Comparison of ENCODE assay signal across 8 cellular contexts in the genomic region with DNA sequence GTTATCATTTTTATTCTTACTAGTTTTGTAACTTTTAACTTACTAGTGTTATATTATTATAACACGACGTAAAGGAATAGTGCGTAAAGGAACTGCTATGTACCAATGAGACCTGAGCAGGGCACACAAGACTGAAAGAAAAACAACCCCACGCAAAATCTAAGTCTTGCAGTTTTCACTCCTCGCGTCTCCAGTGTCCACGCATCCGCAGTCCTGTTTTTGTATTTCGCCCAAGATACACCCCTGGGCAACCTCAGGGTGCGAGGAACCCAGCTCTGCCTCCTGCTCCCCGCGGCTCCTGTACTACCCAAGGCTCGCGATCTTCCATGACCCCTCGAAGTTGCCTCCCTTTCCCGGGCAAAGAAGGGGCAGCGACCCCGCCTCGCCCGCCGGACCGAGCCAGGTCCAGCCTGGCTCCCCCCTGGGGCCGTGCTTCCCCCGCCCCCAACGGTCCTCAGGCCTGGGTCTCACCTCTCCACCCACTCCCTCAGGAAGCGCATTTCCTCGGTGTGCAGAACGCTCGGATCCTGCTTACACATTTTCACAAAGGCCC. TPM values are rescaled to one million over a fixed set of nuclear protein-coding genes. Genes with fewer than 3 reads are reported as not detected.
DNase-seq lines count a peak whose midpoint lies in the region; ATAC-seq and TF ChIP-seq lines count a peak whose summit lies in the region.

No MANE protein-coding gene starts in this region.

- peak overlapping the region; percentile 99 to 100 (median 100) for H3K27ac Mint-ChIP-seq in CD8-positive, alpha-beta memory T cell
- peak overlapping the region; percentile 100 for H3K27ac Mint-ChIP-seq in stimulated activated naive CD8-positive, alpha-beta T cell treated with anti-CD3 and anti-CD28 coated beads, Interleukin-15, Interleukin-2, amounts not matched to agents 100 ng/mL and 50 ng/mL, for 24 hours

- peaks cover 55 to 82% (median 64%) of the 10 kb centered on the region in 3 donors for H3K4me1 Mint-ChIP-seq in CD8-positive, alpha-beta memory T cell
- H3K4me1 Mint-ChIP-seq in stimulated activated naive CD8-positive, alpha-beta T cell treated with anti-CD3 and anti-CD28 coated beads, Interleukin-15, Interleukin-2, amounts not matched to agents 100 ng/mL and 50 ng/mL, for 24 hours (ENCODE audit: low read depth) = peaks cover 63% of the 10 kb centered on the region

- intact Hi-C loops in colonic mucosa (cut with DNase I) (no loop called here), left colon (cut with DNase I, micrococcal nuclease) (no loop called here)

- H3K27me3 Mint-ChIP-seq in CD8-positive, alpha-beta memory T cell = no peaks in the 10 kb centered on the region
- H3K27me3 Mint-ChIP-seq in stimulated activated naive CD8-positive, alpha-beta T cell treated with anti-CD3 and anti-CD28 coated beads, Interleukin-15, Interleukin-2, amounts not matched to agents 100 ng/mL and 50 ng/mL, for 24 hours = no peaks in the 10 kb centered on the region

- H3K9me3 Mint-ChIP-seq in CD8-positive, alpha-beta memory T cell = no peaks in the 10 kb centered on the region
- H3K9me3 Mint-ChIP-seq in stimulated activated naive CD8-positive, alpha-beta T cell treated with anti-CD3 and anti-CD28 coated beads, Interleukin-15, Interleukin-2, amounts not matched to agents 100 ng/mL and 50 ng/mL, for 24 hours = no peaks in the 10 kb centered on the region

- peak overlapping the region; percentile 82 for H3K4me3 ChIP-seq in CD8-positive, alpha-beta memory T cell (ENCODE audit: low read length)
- H3K4me3 ChIP-seq in SJSA1 (peak overlapping the region; percentile 66), colonic mucosa (peak overlapping the region; percentile 85)

- no peaks in the 10 kb centered on the region for H3K9me3 ChIP-seq in CD8-positive, alpha-beta memory T cell (ENCODE audit: low read length)
- H3K9me3 ChIP-seq in SJSA1 (replicated peaks) = no peaks in the 10 kb centered on the region
- no peaks in the 10 kb centered on the region for H3K9me3 ChIP-seq in colonic mucosa

- H3K4me3 Mint-ChIP-seq in CD8-positive, alpha-beta memory T cell = peak overlapping the region; percentile 94 to 99 (median 96)
- peak overlapping the region; percentile 99 for H3K4me3 Mint-ChIP-seq in stimulated activated naive CD8-positive, alpha-beta T cell treated with anti-CD3 and anti-CD28 coated beads, Interleukin-15, Interleukin-2, amounts not matched to agents 100 ng/mL and 50 ng/mL, for 24 hours

- ATAC-seq in GM18909 (IDR thresholded peaks at IDR 0.05; ENCODE audit: poor library complexity, unreplicated experiment) = peak; percentile 26
- ATAC-seq in HG03159 (IDR thresholded peaks at IDR 0.05; ENCODE audit: unreplicated experiment) = peak; percentile 23
- ATAC-seq in left colon = peak; percentile 25
- ATAC-seq in HG03196 (IDR thresholded peaks at IDR 0.05; ENCODE audit: unreplicated experiment) = no peak

- H3K27ac ChIP-seq in CD8-positive, alpha-beta memory T cell (ENCODE audit: low read depth, low read length) = peak overlapping the region; percentile 99
- H3K27ac ChIP-seq in SJSA1 (peak overlapping the region; percentile 98), colonic mucosa (peak overlapping the region; percentile 92)

- H3K4me1 ChIP-seq in CD8-positive, alpha-beta memory T cell (ENCODE audit: insufficient read depth, low read length) = peaks cover 45% of the 10 kb centered on the region
- H3K4me1 ChIP-seq in SJSA1 (replicated peaks) (peaks cover 9% of the 10 kb centered on the region; the same call in 1 of the 2 replicates), colonic mucosa (peaks cover 6% of the 10 kb centered on the region)

- no peaks in the 10 kb centered on the region for H3K27me3 ChIP-seq in CD8-positive, alpha-beta memory T cell (ENCODE audit: insufficient read depth, low read length, poor library complexity, severe bottlenecking)
- no peaks in the 10 kb centered on the region for H3K27me3 ChIP-seq in SJSA1 (replicated peaks)
- no peaks in the 10 kb centered on the region for H3K27me3 ChIP-seq in colonic mucosa

- DNase-seq in CD8-positive, alpha-beta memory T cell = peak in 2 of 5 donors; percentile 24 to 34
- DNase-seq in SJSA1 (ENCODE audit: low read depth in 1 of 2, low spot score in 2 of 2) = peak in 1 of 2 experiments; percentile 46
- DNase-seq in colonic mucosa = peak; percentile 51
- no peak for DNase-seq in left colon

- peak overlapping the region; percentile 84 to 100 for H3K9ac ChIP-seq in colonic mucosa (ENCODE audit: low read depth in 2 of 2, low read length in 2 of 2)

- H3K36me3 ChIP-seq in CD8-positive, alpha-beta memory T cell (ENCODE audit: insufficient read depth, low read length) = no peaks in the 10 kb centered on the region
- H3K36me3 ChIP-seq in SJSA1 (peaks cover 40% of the 10 kb centered on the region), colonic mucosa (no peaks in the 10 kb centered on the region)

- CTCF ChIA-PET in CD8-positive, alpha-beta memory T cell (lab: Charles Lee) = interaction anchor here (1.2 to 1.7 kb wide), 2 partner anchors 10 to 38 kb away, joined by 3 to 9 read pairs; no protein-coding TSS in a partner anchor

- POLR2A ChIA-PET in CD8-positive, alpha-beta memory T cell (lab: Charles Lee) = interaction anchor here (0.6 to 1.2 kb wide), 10 partner anchors 13 to 1339 kb away, joined by 3 to 7 read pairs (median 4); a partner anchor contains a TSS

- peaks cover 0 to 33% (median 9%) of the 10 kb centered on the region in 3 donors for H3K36me3 Mint-ChIP-seq in CD8-positive, alpha-beta memory T cell
- H3K36me3 Mint-ChIP-seq in stimulated activated naive CD8-positive, alpha-beta T cell treated with anti-CD3 and anti-CD28 coated beads, Interleukin-15, Interleukin-2, amounts not matched to agents 100 ng/mL and 50 ng/mL, for 24 hours (ENCODE audit: low read depth) = peaks cover 36% of the 10 kb centered on the region

- TF ChIP-seq CTCF in colonic mucosa (IDR thresholded peaks at IDR 0.05) = no peak

RNA-seq across cellular contexts. Expression of a gene that starts 0.4 kb away (rescaled TPM):
- total RNA-seq in CD8-positive, alpha-beta memory T cell = 100 to 1,000 TPM; 201 to 218 TPM
- 176 TPM for polyA plus RNA-seq in CD8-positive, alpha-beta memory T cell
- 190 and 334 TPM in 2 replicates for total RNA-seq in SJSA1 (2014; rRNA removed; shearing (Covaris generic))
- total RNA-seq in colonic mucosa (100 to 1,000 TPM; 193 to 238 TPM), left colon (100 to 1,000 TPM; 142 to 203 TPM)

RNA-seq across cellular contexts. Expression of a gene that starts 0.9 kb away (rescaled TPM):
- total RNA-seq in CD8-positive, alpha-beta memory T cell = 10 to 100 TPM; 18.7 to 19.6 TPM
- 9.1 TPM for polyA plus RNA-seq in CD8-positive, alpha-beta memory T cell
- total RNA-seq in SJSA1 (2014; rRNA removed; shearing (Covaris generic)) = 9.7 and 14.9 TPM in 2 replicates
- total RNA-seq in colonic mucosa (10 to 100 TPM; 12.8 to 22.0 TPM), left colon (10 to 100 TPM in 1 of 2 donors, 1 to 10 TPM in 1; 9.9 to 12.7 TPM)

RNA-seq across cellular contexts. Expression of a gene that starts 5.9 kb away (rescaled TPM):
- not detected for total RNA-seq in CD8-positive, alpha-beta memory T cell
- 0.23 TPM for polyA plus RNA-seq in CD8-positive, alpha-beta memory T cell
- total RNA-seq in SJSA1 (2014; rRNA removed; shearing (Covaris generic)) = not detected in 2 replicates
- total RNA-seq in colonic mucosa = under 1 TPM; 0.12 to 0.16 TPM
- under 1 TPM; 0.21 to 0.47 TPM for total RNA-seq in left colon

RNA-seq across cellular contexts. Expression of a gene that starts 36.9 kb away (rescaled TPM):
- total RNA-seq in CD8-positive, alpha-beta memory T cell = 10 to 100 TPM; 31.4 to 35.1 TPM
- polyA plus RNA-seq in CD8-positive, alpha-beta memory T cell = 17.6 TPM
- total RNA-seq in SJSA1 (2014; rRNA removed; shearing (Covaris generic)) = 38.8 and 40.2 TPM in 2 replicates
- total RNA-seq in colonic mucosa (10 to 100 TPM in 1 of 2 donors, 1 to 10 TPM in 1; 9.2 to 14.9 TPM), left colon (10 to 100 TPM in 1 of 2 donors, 1 to 10 TPM in 1; 9.6 to 14.2 TPM)
